8 cellular contexts compared by ENCODE assay signal in the genomic region with DNA sequence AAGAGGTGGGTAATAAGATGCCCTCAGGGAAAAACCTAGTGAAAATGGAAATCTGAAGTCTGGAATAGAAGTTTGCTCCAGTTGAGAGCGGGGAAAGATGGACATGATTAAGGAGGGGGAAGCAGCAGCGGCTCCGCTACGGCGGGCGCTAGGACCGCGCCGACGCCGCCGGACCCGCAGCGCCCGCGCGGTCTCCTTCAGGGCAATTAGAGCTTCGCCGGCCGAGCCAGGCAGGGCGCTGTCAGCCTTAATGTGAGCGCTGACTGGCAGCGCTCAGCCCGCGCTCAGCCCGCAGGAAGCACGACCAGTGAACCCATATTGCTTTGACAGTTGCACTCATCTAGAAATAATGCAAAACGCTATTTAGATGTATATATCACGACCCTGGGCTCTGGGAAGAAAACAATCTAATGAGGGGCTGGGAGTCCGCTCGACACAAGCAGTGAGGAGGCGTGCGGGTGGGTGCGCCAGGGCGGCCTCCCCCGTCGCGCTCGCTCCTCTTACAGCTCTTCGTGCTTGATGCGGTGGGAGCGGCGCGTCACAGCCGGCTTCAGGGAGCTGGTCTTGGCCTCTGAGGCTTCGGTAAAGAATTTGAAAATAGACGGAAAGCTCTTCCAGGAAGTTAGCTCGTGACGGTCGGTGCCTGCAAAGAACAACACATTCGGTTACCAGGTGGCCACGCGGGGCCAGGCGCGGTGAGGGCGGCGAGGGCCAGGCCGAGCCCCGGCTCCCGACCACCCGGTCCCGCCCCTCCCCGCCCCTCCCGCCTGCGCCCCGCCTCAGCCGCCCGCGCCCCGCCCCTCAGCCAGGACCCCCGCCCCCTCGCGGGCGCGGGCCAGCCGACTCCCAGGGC. TPM values are rescaled to one million over a fixed set of nuclear protein-coding genes. Genes with fewer than 3 reads are reported as not detected.
DNase-seq lines count a peak whose midpoint lies in the region; ATAC-seq and TF ChIP-seq lines count a peak whose summit lies in the region.

No MANE protein-coding gene starts in this region.

- no peaks in the 10 kb centered on the region for H3K9me3 Mint-ChIP-seq in activated naive CD8-positive, alpha-beta T cell treated with anti-CD3 and anti-CD28 coated beads for 36 hours
- no peaks in the 10 kb centered on the region for H3K9me3 Mint-ChIP-seq in osteocyte (ENCODE audit: unreplicated experiment)

- H3K27me3 ChIP-seq in HAP-1 (ENCODE audit: low read depth) (peaks cover 7% of the 10 kb centered on the region), RWPE2 (ENCODE audit: insufficient read depth, poor library complexity, severe bottlenecking) (no peaks in the 10 kb centered on the region)

- ATAC-seq in RWPE2 (ENCODE audit: low read depth): peak; percentile 89
- ATAC-seq in Right ventricle myocardium inferior: peak; percentile 92

- H3K27me3 Mint-ChIP-seq in activated naive CD8-positive, alpha-beta T cell treated with anti-CD3 and anti-CD28 coated beads for 36 hours: peaks cover 13% of the 10 kb centered on the region
- H3K27me3 Mint-ChIP-seq in osteocyte (ENCODE audit: unreplicated experiment): no peaks in the 10 kb centered on the region

- H3K4me1 ChIP-seq in HAP-1 (peaks cover 10% of the 10 kb centered on the region), RWPE2 (ENCODE audit: insufficient read depth, poor library complexity, severe bottlenecking) (no peaks in the 10 kb centered on the region)

- TF ChIP-seq CTCF in RWPE2 (IDR thresholded peaks at IDR 0.05; ENCODE audit: poor library complexity, severe bottlenecking) (peak; percentile 37), osteocyte (IDR thresholded peaks at IDR 0.05) (peak; percentile 40)

- peaks cover 25% of the 10 kb centered on the region for H3K4me1 Mint-ChIP-seq in activated naive CD8-positive, alpha-beta T cell treated with anti-CD3 and anti-CD28 coated beads for 36 hours
- peaks cover 11% of the 10 kb centered on the region for H3K4me1 Mint-ChIP-seq in osteocyte (ENCODE audit: unreplicated experiment)

- peak overlapping the region; percentile 64 for H3K4me3 ChIP-seq in GM08714 (ENCODE audit: low read length)
- H3K4me3 ChIP-seq in HAP-1: peak overlapping the region; percentile 54
- H3K4me3 ChIP-seq in RWPE2 (ENCODE audit: severe bottlenecking): peak overlapping the region; percentile 46

- H3K9me3 ChIP-seq in HAP-1 (no peaks in the 10 kb centered on the region), RWPE2 (ENCODE audit: severe bottlenecking) (no peaks in the 10 kb centered on the region)

- intact Hi-C loops in Right ventricle myocardium inferior (cut with DNase I): loop anchor here (10.0 kb wide), 2 partner anchors 164 to 494 kb away; a partner anchor contains a TSS

- H3K27ac ChIP-seq in RWPE2 (ENCODE audit: poor library complexity, severe bottlenecking): peak overlapping the region; percentile 34

- H3K36me3 ChIP-seq in HAP-1 (replicated peaks) (no peaks in the 10 kb centered on the region), RWPE2 (ENCODE audit: low read depth) (no peaks in the 10 kb centered on the region)

- H3K4me3 Mint-ChIP-seq in activated naive CD8-positive, alpha-beta T cell treated with anti-CD3 and anti-CD28 coated beads for 36 hours: peak overlapping the region; percentile 87
- H3K4me3 Mint-ChIP-seq in osteocyte (ENCODE audit: unreplicated experiment): peak overlapping the region; percentile 93

- H3K27ac Mint-ChIP-seq in activated naive CD8-positive, alpha-beta T cell treated with anti-CD3 and anti-CD28 coated beads for 36 hours: peak overlapping the region; percentile 55
- H3K27ac Mint-ChIP-seq in osteocyte (ENCODE audit: unreplicated experiment): peak overlapping the region; percentile 97

- in situ Hi-C loops in HAP-1 (cut with MboI; ENCODE audit: low sequenced_read_pairs): no loop called here

- H3K36me3 Mint-ChIP-seq in activated naive CD8-positive, alpha-beta T cell treated with anti-CD3 and anti-CD28 coated beads for 36 hours: no peaks in the 10 kb centered on the region
- H3K36me3 Mint-ChIP-seq in osteocyte (ENCODE audit: unreplicated experiment): peaks cover 11% of the 10 kb centered on the region

- DNase-seq in HAP-1 (ENCODE audit: low spot score in 2 of 2) (peak; percentile 80 to 85), LHCN-M2 (ENCODE audit: low read depth) (peak; percentile 74), RWPE2 (ENCODE audit: low spot score) (no peak), Right ventricle myocardium inferior (ENCODE audit: missing footprints) (peak; percentile 86), osteocyte (ENCODE audit: extremely low spot score, unreplicated experiment) (peak; percentile 89)
- DNase-seq in activated naive CD8-positive, alpha-beta T cell treated with anti-CD3 and anti-CD28 coated beads for 36 hours: peak; percentile 75
- no peak for DNase-seq in NK-92 treated with Interleukin-12 subunit alpha and Interleukin-12 subunit beta, amount 100 ng/mL, for 24 hours (lab: John Stamatoyannopoulos, UW)

RNA-seq across cellular contexts. Expression of a gene that starts 37.7 kb away (rescaled TPM):
- 16.8 and 17.1 TPM in 2 replicates for total RNA-seq in LHCN-M2 (2014; rRNA removed)
- polyA plus RNA-seq in LHCN-M2 (2012): 14.0 TPM
- not detected for total RNA-seq in activated naive CD8-positive, alpha-beta T cell treated with anti-CD3 and anti-CD28 coated beads for 36 hours
- 1.3 TPM for total RNA-seq in Right ventricle myocardium inferior
- 189 and 197 TPM in 2 replicates for total RNA-seq in osteocyte

RNA-seq across cellular contexts. Expression of a gene that starts 39.7 kb away (rescaled TPM):
- total RNA-seq in LHCN-M2 (2014; rRNA removed) (10.4 and 10.8 TPM in 2 replicates), Right ventricle myocardium inferior (0.60 TPM), osteocyte (40.9 and 42.8 TPM in 2 replicates)
- polyA plus RNA-seq in LHCN-M2 (2012): 33.4 TPM
- total RNA-seq in activated naive CD8-positive, alpha-beta T cell treated with anti-CD3 and anti-CD28 coated beads for 36 hours: not detected

Comparison
In these comparisons a context has a peak if more than half of its experiments do, and no peak if none do; other contexts are left out.
1. DNase-seq: peak in HAP-1 (2 of 2), LHCN-M2 (single experiment), activated naive CD8-positive, alpha-beta T cell treated with anti-CD3 and anti-CD28 coated beads for 36 hours (single experiment), Right ventricle myocardium inferior (single experiment) and osteocyte (single experiment); none in RWPE2 (single experiment) and NK-92 treated with Interleukin-12 subunit alpha and Interleukin-12 subunit beta, amount 100 ng/mL, for 24 hours (single experiment).
2. RNA of a gene that starts 37.7 kb away (total RNA-seq): 189 to 197 TPM in osteocyte; 16.8 to 17.1 TPM in LHCN-M2, 1.3 TPM in Right ventricle myocardium inferior (single experiment) and not detected in activated naive CD8-positive, alpha-beta T cell treated with anti-CD3 and anti-CD28 coated beads for 36 hours; every median in the first group is over 10 times any median in the second.
3. Peak in every context shown above with its lines, with median percentiles within 50 percentile points of each other: H3K4me3 ChIP-seq.